Comparison of ENCODE assay signal across 10 cellular contexts in genomic region chr7:134613623-134614347, GRCh38. TPM values are rescaled to one million over a fixed set of nuclear protein-coding genes. Genes with fewer than 3 reads are reported as not detected.
DNase-seq lines count a peak whose midpoint lies in the region; ATAC-seq and TF ChIP-seq lines count a peak whose summit lies in the region.
"Had no signal": no experiment of that assay in that cellular context is flagged by ENCODE, and none has a peak within 500 bp of the region (broad histone marks: within the 10 kb centered on the region; RNA-seq: fewer than 3 reads in every experiment).

No MANE protein-coding gene starts in this region.

- H3K36me3 ChIP-seq in BJ (ENCODE audit: control insufficient read depth, insufficient read depth, low read length): no peaks in the 10 kb centered on the region
- no peaks in the 10 kb centered on the region for H3K36me3 ChIP-seq in MG63
- H3K36me3 ChIP-seq: adrenal gland had no signal

- ATAC-seq in HG02588 (IDR thresholded peaks at IDR 0.05; ENCODE audit: unreplicated experiment) (no peak), HG03135 (IDR thresholded peaks at IDR 0.05; ENCODE audit: unreplicated experiment) (no peak)
- ATAC-seq: naive thymus-derived CD4-positive, alpha-beta T cell had no signal

- POLR2A ChIA-PET in BJ (lab: Charles Lee): interaction anchor here (0.6 kb wide), 1 partner anchor 155 kb away, joined by 3 read pairs; the partner anchor contains the start of gene AKR1B1

- no peak overlapping the region for H3K4me3 ChIP-seq in BJ (ENCODE audit: low read depth, low read length)
- no peak overlapping the region for H3K4me3 ChIP-seq in MG63
- no peak overlapping the region for H3K4me3 ChIP-seq in cardiac fibroblast (replicated peaks in 1 of 2; ENCODE audit: low read depth in 2 of 2, low read length in 2 of 2)
- H3K4me3 ChIP-seq: adrenal gland had no signal

- in situ Hi-C loops in KBM-7 (cut with MboI; ENCODE audit: low pct_unique_long_range_greater_than_20kb, low sequenced_read_pairs): no loop called here

- CTCF ChIA-PET in BJ (lab: Yijun Ruan, JAX): interaction anchor here (1.1 to 14.2 kb wide), 5 partner anchors 8 to 181 kb away, joined by 3 to 248 read pairs (median 9); no protein-coding TSS in a partner anchor

- TF ChIP-seq CTCF in BJ (IDR thresholded peaks at IDR 0.05; ENCODE audit: insufficient read depth, low read depth, low read length): peak; percentile 14; the same call in 1 of the 2 replicates
- no peak for TF ChIP-seq CTCF in cardiac fibroblast (IDR thresholded peaks at IDR 0.05; ENCODE audit: low read depth, low read length)

- no peaks in the 10 kb centered on the region for H3K9me3 ChIP-seq in MG63
- H3K9me3 ChIP-seq: adrenal gland had no signal

- no peaks in the 10 kb centered on the region for H3K27me3 ChIP-seq in BJ (ENCODE audit: control insufficient read depth, insufficient read depth, low read length)
- H3K27me3 ChIP-seq in MG63: no peaks in the 10 kb centered on the region

- DNase-seq in BJ (ENCODE audit: low read depth): peak; percentile 97
- DNase-seq in MG63: peak; percentile 75
- peak; percentile 97 to 100 for DNase-seq in cardiac fibroblast (ENCODE audit: low read depth in 2 of 2)
- DNase-seq in myocyte (ENCODE audit: low read depth): peak; percentile 85
- no peak for DNase-seq in KBM-7
- DNase-seq in ecto neural progenitor cell (ENCODE audit: low spot score): no peak

RNA-seq across cellular contexts. Expression of gene BPGM, which starts 32.9 kb away (rescaled TPM):
- 14.1 and 25.0 TPM in 2 replicates for polyA plus RNA-seq in BJ (2011; rRNA removed)
- polyA minus RNA-seq in BJ (2011; rRNA and poly(A)+ RNA removed): 6.6 and 6.9 TPM in 2 replicates
- total RNA-seq in MG63 (2014; rRNA removed; shearing (Covaris generic); ENCODE audit: low replicate concordance): 8.7 and 9.6 TPM in 2 replicates
- 34.0 and 45.0 TPM in 2 replicates for total RNA-seq in myocyte
- 43.4 TPM for polyA plus RNA-seq in myocyte (2012)

Comparison
In these comparisons a context has a peak if more than half of its experiments do, and no peak if none do; other contexts are left out.
1. DNase-seq: peak in BJ (single experiment), MG63 (single experiment), cardiac fibroblast (2 of 2) and myocyte (single experiment); none in KBM-7 (single experiment) and ecto neural progenitor cell (single experiment).